9 cellular contexts compared by ENCODE assay signal in genomic region chr5:59317023-59317771, GRCh38.
DNase-seq lines count a peak whose midpoint lies in the region; ATAC-seq and TF ChIP-seq lines count a peak whose summit lies in the region.
"Had no signal": no experiment of that assay in that cellular context is flagged by ENCODE, and none has a peak within 500 bp of the region (broad histone marks: within the 10 kb centered on the region; RNA-seq: fewer than 3 reads in every experiment).

No MANE protein-coding gene starts in this region.

- peaks cover 9% of the 10 kb centered on the region for H3K4me1 ChIP-seq in colonic mucosa

- peak overlapping the region; percentile 96 for H3K27ac ChIP-seq in 22Rv1
- H3K27ac ChIP-seq in colonic mucosa, result peak overlapping the region; percentile 86

- H3K27ac Mint-ChIP-seq in mesothelial cell of epicardium, result peak overlapping the region; percentile 85
- no peak overlapping the region for H3K27ac Mint-ChIP-seq in activated CD4-positive, alpha-beta T cell treated with anti-CD3 and anti-CD28 coated beads, Interleukin-2, amount 10 ng/mL, durations not matched to agents 7 days and 5 days
- H3K27ac Mint-ChIP-seq: B cell had no signal

- no peak for ATAC-seq in GM21447 (IDR thresholded peaks at IDR 0.05; ENCODE audit: unreplicated experiment)
- ATAC-seq in GM18861 (IDR thresholded peaks at IDR 0.05; ENCODE audit: unreplicated experiment), result no peak
- ATAC-seq in GM18519 (IDR thresholded peaks at IDR 0.05; ENCODE audit: low FRiP score, unreplicated experiment), result no peak

- peaks cover 79% of the 10 kb centered on the region for H3K4me1 Mint-ChIP-seq in mesothelial cell of epicardium
- H3K4me1 Mint-ChIP-seq in activated CD4-positive, alpha-beta T cell treated with anti-CD3 and anti-CD28 coated beads, Interleukin-2, amount 10 ng/mL, durations not matched to agents 7 days and 5 days, result no peaks in the 10 kb centered on the region

- peak overlapping the region in 1 of 2 donors; percentile 75 for H3K9ac ChIP-seq in colonic mucosa (ENCODE audit: low read depth in 2 of 2, low read length in 2 of 2)

- no peaks in the 10 kb centered on the region for H3K36me3 Mint-ChIP-seq in mesothelial cell of epicardium
- H3K36me3 Mint-ChIP-seq in activated CD4-positive, alpha-beta T cell treated with anti-CD3 and anti-CD28 coated beads, Interleukin-2, amount 10 ng/mL, durations not matched to agents 7 days and 5 days (ENCODE audit: low read depth), result no peaks in the 10 kb centered on the region

- no peaks in the 10 kb centered on the region for H3K9me3 Mint-ChIP-seq in mesothelial cell of epicardium
- no peaks in the 10 kb centered on the region for H3K9me3 Mint-ChIP-seq in activated CD4-positive, alpha-beta T cell treated with anti-CD3 and anti-CD28 coated beads, Interleukin-2, amount 10 ng/mL, durations not matched to agents 7 days and 5 days

- H3K4me3 ChIP-seq in colonic mucosa, result no peak overlapping the region

- CTCF ChIA-PET in activated CD4-positive, alpha-beta T cell treated with anti-CD3 and anti-CD28 coated beads, Interleukin-2, amount 10 ng/mL, durations not matched to agents 7 days and 5 days (lab: Charles Lee), result no interaction called here

- POLR2A ChIA-PET in activated CD4-positive, alpha-beta T cell treated with anti-CD3 and anti-CD28 coated beads, Interleukin-2, amount 10 ng/mL, durations not matched to agents 7 days and 5 days (lab: Charles Lee), result no interaction called here

- no peak overlapping the region for H3K4me3 Mint-ChIP-seq in mesothelial cell of epicardium
- H3K4me3 Mint-ChIP-seq in activated CD4-positive, alpha-beta T cell treated with anti-CD3 and anti-CD28 coated beads, Interleukin-2, amount 10 ng/mL, durations not matched to agents 7 days and 5 days, result no peak overlapping the region
- H3K4me3 Mint-ChIP-seq: B cell had no signal

- intact Hi-C loops in colonic mucosa (cut with DNase I), result no loop called here

- no peaks in the 10 kb centered on the region for H3K36me3 ChIP-seq in colonic mucosa

- H3K9me3 ChIP-seq in colonic mucosa, result no peaks in the 10 kb centered on the region

- H3K27me3 Mint-ChIP-seq in mesothelial cell of epicardium (ENCODE audit: low read depth), result no peaks in the 10 kb centered on the region
- H3K27me3 Mint-ChIP-seq in activated CD4-positive, alpha-beta T cell treated with anti-CD3 and anti-CD28 coated beads, Interleukin-2, amount 10 ng/mL, durations not matched to agents 7 days and 5 days, result peaks cover 7% of the 10 kb centered on the region
- H3K27me3 Mint-ChIP-seq: B cell had no signal

- DNase-seq in NCI-H2029 (lab: John Stamatoyannopoulos, UW), result peak; percentile 54
- DNase-seq in colonic mucosa, result peak; percentile 61
- no peak for DNase-seq in mesothelial cell of epicardium (ENCODE audit: low spot score in 2 of 2, unreplicated experiment in 2 of 2)
- DNase-seq in activated CD4-positive, alpha-beta T cell treated with anti-CD3 and anti-CD28 coated beads, Interleukin-2, amount 10 ng/mL, durations not matched to agents 7 days and 5 days, result no peak

- TF ChIP-seq CTCF in 22Rv1 (IDR thresholded peaks at IDR 0.05) (no peak), colonic mucosa (IDR thresholded peaks at IDR 0.05) (no peak), mesothelial cell of epicardium (IDR thresholded peaks at IDR 0.05; ENCODE audit: unreplicated experiment) (no peak)

- H3K27me3 ChIP-seq in colonic mucosa, result no peaks in the 10 kb centered on the region

Comparison
In these comparisons a context has a peak if more than half of its experiments do, and no peak if none do; other contexts are left out.
1. DNase-seq: peak in NCI-H2029 (single experiment) and colonic mucosa (single experiment); none in mesothelial cell of epicardium (0 of 2) and activated CD4-positive, alpha-beta T cell treated with anti-CD3 and anti-CD28 coated beads, Interleukin-2, amount 10 ng/mL, durations not matched to agents 7 days and 5 days (single experiment).